8 cellular contexts compared by ENCODE assay signal in the genomic region with DNA sequence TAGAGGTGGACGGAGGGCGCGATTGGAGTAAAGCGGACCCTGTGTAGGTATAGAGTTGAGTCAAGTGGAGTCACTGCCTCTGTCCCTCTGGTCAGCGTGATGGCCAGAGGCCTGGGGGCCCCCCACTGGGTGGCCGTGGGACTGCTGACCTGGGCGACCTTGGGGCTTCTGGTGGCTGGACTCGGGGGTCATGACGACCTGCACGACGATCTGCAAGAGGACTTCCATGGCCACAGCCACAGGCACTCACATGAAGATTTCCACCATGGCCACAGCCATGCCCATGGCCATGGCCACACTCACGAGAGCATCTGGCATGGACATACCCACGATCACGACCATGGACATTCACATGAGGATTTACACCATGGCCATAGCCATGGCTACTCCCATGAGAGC. TPM values are rescaled to one million over a fixed set of nuclear protein-coding genes. Genes with fewer than 3 reads are reported as not detected.
DNase-seq lines count a peak whose midpoint lies in the region; ATAC-seq, FAIRE-seq and TF ChIP-seq lines count a peak whose summit lies in the region.

No MANE protein-coding gene starts in this region.

- TF ChIP-seq RAD21 in HepG2 (CRISPR knock-in tag; IDR thresholded peaks at IDR 0.05) = peak; percentile 30

- POLR2A ChIA-PET in HepG2 (lab: Yijun Ruan, JAX) = no interaction called here

- CTCF ChIA-PET in activated CD8-positive, alpha-beta memory T cell treated with anti-CD3 and anti-CD28 coated beads, Interleukin-2, amount 10 ng/mL, durations not matched to agents 7 days and 5 days (lab: Charles Lee) = no interaction called here
- CTCF ChIA-PET in HepG2 (lab: Yijun Ruan, JAX; ENCODE audit: low intra/inter-chr PET ratio, low total read pairs) = interaction anchor here (1.4 kb wide), 1 partner anchor 47 kb away, joined by 4 read pairs; no protein-coding TSS in a partner anchor

- H3K4me1 Mint-ChIP-seq in activated CD8-positive, alpha-beta memory T cell treated with anti-CD3 and anti-CD28 coated beads, Interleukin-2, amount 10 ng/mL, durations not matched to agents 7 days and 5 days = peaks cover 72% of the 10 kb centered on the region
- H3K4me1 Mint-ChIP-seq in type B pancreatic cell (ENCODE audit: unreplicated experiment) = peaks cover 70% of the 10 kb centered on the region

- H3K9me3 Mint-ChIP-seq in activated CD8-positive, alpha-beta memory T cell treated with anti-CD3 and anti-CD28 coated beads, Interleukin-2, amount 10 ng/mL, durations not matched to agents 7 days and 5 days (ENCODE audit: low read depth) = no peaks in the 10 kb centered on the region
- H3K9me3 Mint-ChIP-seq in type B pancreatic cell = no peaks in the 10 kb centered on the region

- no peak overlapping the region for H2AFZ ChIP-seq in HepG2 (ENCODE audit: low read length)

- intact Hi-C loops in HepG2 (cut with micrococcal nuclease; ENCODE audit: unreplicated experiment) = loop anchor here (1.0 to 2.0 kb wide), 2 partner anchors 48 to 70 kb away; partner anchors contain the start of gene VPS52

- peak overlapping the region; percentile 82 for H3K4me3 ChIP-seq in astrocyte of the spinal cord (ENCODE audit: low read depth, low read length)
- H3K4me3 ChIP-seq in HepG2 (replicated peaks in 1 of 3; ENCODE audit: insufficient read depth in 1 of 3, low read depth in 2 of 3, low read length in 3 of 3) = peak overlapping the region; percentile 87 to 93 (median 93)

- peak overlapping the region; percentile 99 for H3K4me2 ChIP-seq in HepG2 (ENCODE audit: low read depth, low read length)

- TF ChIP-seq EP300 in HepG2 (IDR thresholded peaks at IDR 0.05; ENCODE audit: low read depth in 2 of 2, low read length in 2 of 2) (no peak), HepG2 (CRISPR knock-in tag; IDR thresholded peaks at IDR 0.05; ENCODE audit: borderline replicate concordance) (no peak)

- no peak for DNase-seq in activated CD8-positive, alpha-beta memory T cell treated with anti-CD3 and anti-CD28 coated beads, Interleukin-2, amount 10 ng/mL, durations not matched to agents 7 days and 5 days
- DNase-seq in activated CD8-positive, alpha-beta memory T cell treated with anti-CD3 and anti-CD28 coated beads for 24 hours = no peak
- DNase-seq in astrocyte of the spinal cord (ENCODE audit: low read depth, low spot score) = no peak
- peak; percentile 50 for DNase-seq in HepG2 (ENCODE audit: low spot score)
- no peak for DNase-seq in type B pancreatic cell (ENCODE audit: extremely low spot score, unreplicated experiment)
- DNase-seq in SKM-1 (lab: John Stamatoyannopoulos, UW; ENCODE audit: unreplicated experiment) = no peak
- no peak for DNase-seq in cortex of kidney (lab: John Stamatoyannopoulos, UW)

- peak overlapping the region; percentile 97 for H3K27ac Mint-ChIP-seq in activated CD8-positive, alpha-beta memory T cell treated with anti-CD3 and anti-CD28 coated beads, Interleukin-2, amount 10 ng/mL, durations not matched to agents 7 days and 5 days
- H3K27ac Mint-ChIP-seq in type B pancreatic cell = peak overlapping the region; percentile 99

- TF ChIP-seq CTCF in astrocyte of the spinal cord (IDR thresholded peaks at IDR 0.05; ENCODE audit: low read depth, low read length) = no peak
- TF ChIP-seq CTCF in HepG2 (CRISPR knock-in tag; IDR thresholded peaks at IDR 0.05) = 0 out of 2 replicates have a peak, but pooled peaks have one; percentile 25
- peak; percentile 33 for TF ChIP-seq CTCF in type B pancreatic cell (conservative IDR thresholded peaks at IDR 0.05)

- no peaks in the 10 kb centered on the region for H3K9me3 ChIP-seq in HepG2 (ENCODE audit: low read length)

- H3K4me3 Mint-ChIP-seq in activated CD8-positive, alpha-beta memory T cell treated with anti-CD3 and anti-CD28 coated beads, Interleukin-2, amount 10 ng/mL, durations not matched to agents 7 days and 5 days = peak overlapping the region; percentile 99
- peak overlapping the region; percentile 100 for H3K4me3 Mint-ChIP-seq in type B pancreatic cell

- no peaks in the 10 kb centered on the region for H3K27me3 Mint-ChIP-seq in activated CD8-positive, alpha-beta memory T cell treated with anti-CD3 and anti-CD28 coated beads, Interleukin-2, amount 10 ng/mL, durations not matched to agents 7 days and 5 days
- no peaks in the 10 kb centered on the region for H3K27me3 Mint-ChIP-seq in type B pancreatic cell

- no peak for FAIRE-seq in HepG2 (lab: Jason Lieb, UNC)

- no peak for ATAC-seq in activated CD8-positive, alpha-beta memory T cell treated with anti-CD3 and anti-CD28 coated beads, Interleukin-2, amount 10 ng/mL, durations not matched to agents 7 days and 5 days
- ATAC-seq in HepG2 (peak; percentile 1; the same call in 2 of the 3 replicates), HG02981 (IDR thresholded peaks at IDR 0.05; ENCODE audit: unreplicated experiment) (no peak)

- H4K20me1 ChIP-seq in HepG2 (ENCODE audit: insufficient read depth, low read length) = peaks cover 29% of the 10 kb centered on the region

- TF ChIP-seq POLR2A in HepG2 (IDR thresholded peaks at IDR 0.05; ENCODE audit: insufficient read depth in 1 of 2, low read depth in 2 of 2, low read length in 2 of 2) = no peak; a peak in 1 of 4 replicates

- TSS peak; percentile 83 for BruUV-seq in HepG2 (replicated peaks; lab: Mats Ljungman, UMichigan)

- peaks cover 32% of the 10 kb centered on the region for H3K36me3 Mint-ChIP-seq in activated CD8-positive, alpha-beta memory T cell treated with anti-CD3 and anti-CD28 coated beads, Interleukin-2, amount 10 ng/mL, durations not matched to agents 7 days and 5 days
- peaks cover 34% of the 10 kb centered on the region for H3K36me3 Mint-ChIP-seq in type B pancreatic cell

- peak overlapping the region; percentile 99 for H3K27ac ChIP-seq in HepG2 (ENCODE audit: extremely low read length, insufficient read depth, low read length)

- H3K9ac ChIP-seq in HepG2 (ENCODE audit: insufficient read depth, low read depth, low read length) = peak overlapping the region; percentile 99

- H3K27me3 ChIP-seq in HepG2 (ENCODE audit: control insufficient read depth in 1 of 2, insufficient read depth in 2 of 2, low read length in 2 of 2) = peaks cover 0 to 4% of the 10 kb centered on the region in 2 experiments; a peak in 1 of 5 replicates

- H3K36me3 ChIP-seq in HepG2 (replicated peaks in 1 of 2; ENCODE audit: control insufficient read depth in 1 of 2, insufficient read depth in 2 of 2, low read length in 2 of 2) = peaks cover 11 to 35% of the 10 kb centered on the region in 2 experiments

- H3K79me2 ChIP-seq in HepG2 (ENCODE audit: insufficient read depth, low read length) = peaks cover 44% of the 10 kb centered on the region

- in situ Hi-C loops in astrocyte of the spinal cord (cut with HindIII; ENCODE audit: low sequenced_read_pairs) (no loop called here), HepG2 (cut with HindIII; ENCODE audit: extremely low pct_ligation_motif_present, low pct_unique_long_range_greater_than_20kb) (loop anchor here (5.0 to 10.0 kb wide), 3 partner anchors 46 to 214 kb away; partner anchors contain the start of genes CUTA, PHF1 and RGL2)

- H3K4me1 ChIP-seq in HepG2 (ENCODE audit: insufficient read depth, low read length) = peaks cover 68% of the 10 kb centered on the region

- 0% methylated on average over 5 of the region's 14 CpGs for WGBS in HepG2 (ENCODE audit: low lambda C conversion rate)

RNA-seq across cellular contexts. Expression of gene SLC39A7, which starts 0.5 kb away (rescaled TPM):
- 10 to 100 TPM; 50.1 to 63.9 TPM for total RNA-seq in activated CD8-positive, alpha-beta memory T cell treated with anti-CD3 and anti-CD28 coated beads, Interleukin-2, amount 10 ng/mL, durations not matched to agents 7 days and 5 days
- total RNA-seq in HepG2 (2016; rRNA removed; fragmentation: Illumina TruSeq; extraction: Trizol) (127 and 229 TPM in 2 replicates), type B pancreatic cell (ENCODE audit: low replicate concordance) (147 and 202 TPM in 2 replicates)
- 25.4 and 28.2 TPM in 2 replicates for total RNA-seq in HepG2 (2016; cell fraction: cytosol; rRNA removed; fragmentation: Illumina TruSeq; extraction: Trizol; ENCODE audit: low read depth)
- 117 and 245 TPM in 2 replicates for total RNA-seq in HepG2 (2016; cell fraction: insoluble cytoplasmic fraction; rRNA removed; fragmentation: Illumina TruSeq; extraction: Trizol)
- total RNA-seq in HepG2 (2016; cell fraction: membrane; rRNA removed; fragmentation: Illumina TruSeq; extraction: Trizol) = 69.2 and 73.5 TPM in 2 replicates
- 168 and 183 TPM in 2 replicates for total RNA-seq in HepG2 (2016; cell fraction: nucleus; rRNA removed; fragmentation: Illumina TruSeq; extraction: Trizol)
- polyA plus RNA-seq in HepG2 (2011; rRNA removed) = 142 and 181 TPM in 2 replicates
- polyA plus RNA-seq in HepG2 (2011; cell fraction: cytosol; rRNA removed) = 156 and 173 TPM in 2 replicates
- polyA plus RNA-seq in HepG2 (2011; cell fraction: nucleus; rRNA removed) = 155 and 160 TPM in 2 replicates
- polyA plus RNA-seq in HepG2 (2012) = 179 and 194 TPM in 2 replicates
- polyA plus RNA-seq in HepG2 (2016; cell fraction: cytosol; fragmentation: Illumina TruSeq; extraction: Trizol; ENCODE audit: low read depth) = 25.6 and 28.5 TPM in 2 replicates
- polyA plus RNA-seq in HepG2 (2016; cell fraction: insoluble cytoplasmic fraction; fragmentation: Illumina TruSeq; extraction: Trizol; ENCODE audit: low read depth) = 134 and 143 TPM in 2 replicates
- 52.6 and 58.2 TPM in 2 replicates for polyA plus RNA-seq in HepG2 (2016; cell fraction: membrane; fragmentation: Illumina TruSeq; extraction: Trizol; ENCODE audit: low read depth)
- 338 and 345 TPM in 2 replicates for polyA plus RNA-seq in HepG2 (2016; cell fraction: nucleus; fragmentation: Illumina TruSeq; extraction: Trizol; ENCODE audit: insufficient read depth, low read depth)
- 85.7 and 161 TPM in 2 replicates for polyA minus RNA-seq in HepG2 (2011; rRNA and poly(A)+ RNA removed; ENCODE audit: low replicate concordance)
- 54.5 and 56.6 TPM in 2 replicates for polyA minus RNA-seq in HepG2 (2011; cell fraction: cytosol; rRNA and poly(A)+ RNA removed)
- 68.1 and 69.5 TPM in 2 replicates for polyA minus RNA-seq in HepG2 (2011; cell fraction: nucleus; rRNA and poly(A)+ RNA removed)

RNA-seq across cellular contexts. Expression of gene RXRB, which starts 0.7 kb away (rescaled TPM):
- 10 to 100 TPM; 36.0 to 38.9 TPM for total RNA-seq in activated CD8-positive, alpha-beta memory T cell treated with anti-CD3 and anti-CD28 coated beads, Interleukin-2, amount 10 ng/mL, durations not matched to agents 7 days and 5 days
- 21.2 and 26.7 TPM in 2 replicates for total RNA-seq in HepG2 (2016; rRNA removed; fragmentation: Illumina TruSeq; extraction: Trizol)
- total RNA-seq in HepG2 (2016; cell fraction: cytosol; rRNA removed; fragmentation: Illumina TruSeq; extraction: Trizol; ENCODE audit: low read depth) = 7.7 and 9.8 TPM in 2 replicates
- total RNA-seq in HepG2 (2016; cell fraction: insoluble cytoplasmic fraction; rRNA removed; fragmentation: Illumina TruSeq; extraction: Trizol) = 20.4 and 25.8 TPM in 2 replicates
- 11.0 and 11.2 TPM in 2 replicates for total RNA-seq in HepG2 (2016; cell fraction: membrane; rRNA removed; fragmentation: Illumina TruSeq; extraction: Trizol)
- total RNA-seq in HepG2 (2016; cell fraction: nucleus; rRNA removed; fragmentation: Illumina TruSeq; extraction: Trizol) = 24.9 and 30.1 TPM in 2 replicates
- 55.7 and 62.8 TPM in 2 replicates for polyA plus RNA-seq in HepG2 (2011; rRNA removed)
- 21.7 and 25.1 TPM in 2 replicates for polyA plus RNA-seq in HepG2 (2011; cell fraction: cytosol; rRNA removed)
- 251 and 306 TPM in 2 replicates for polyA plus RNA-seq in HepG2 (2011; cell fraction: nucleus; rRNA removed)
- 33.2 and 34.8 TPM in 2 replicates for polyA plus RNA-seq in HepG2 (2012)
- polyA plus RNA-seq in HepG2 (2016; cell fraction: cytosol; fragmentation: Illumina TruSeq; extraction: Trizol; ENCODE audit: low read depth) = 3.4 and 3.5 TPM in 2 replicates
- polyA plus RNA-seq in HepG2 (2016; cell fraction: insoluble cytoplasmic fraction; fragmentation: Illumina TruSeq; extraction: Trizol; ENCODE audit: low read depth) = 18.6 and 21.0 TPM in 2 replicates
- 8.2 and 8.4 TPM in 2 replicates for polyA plus RNA-seq in HepG2 (2016; cell fraction: membrane; fragmentation: Illumina TruSeq; extraction: Trizol; ENCODE audit: low read depth)
- 78.6 and 88.5 TPM in 2 replicates for polyA plus RNA-seq in HepG2 (2016; cell fraction: nucleus; fragmentation: Illumina TruSeq; extraction: Trizol; ENCODE audit: insufficient read depth, low read depth)
- 62.6 and 66.8 TPM in 2 replicates for polyA minus RNA-seq in HepG2 (2011; rRNA and poly(A)+ RNA removed; ENCODE audit: low replicate concordance)
- polyA minus RNA-seq in HepG2 (2011; cell fraction: cytosol; rRNA and poly(A)+ RNA removed) = 16.9 and 17.9 TPM in 2 replicates
- polyA minus RNA-seq in HepG2 (2011; cell fraction: nucleus; rRNA and poly(A)+ RNA removed) = 41.4 and 51.2 TPM in 2 replicates
- 49.2 and 61.9 TPM in 2 replicates for total RNA-seq in type B pancreatic cell (ENCODE audit: low replicate concordance)

RNA-seq across cellular contexts. Expression of gene HSD17B8, which starts 3.3 kb away (rescaled TPM):
- 10 to 100 TPM; 18.6 to 20.9 TPM for total RNA-seq in activated CD8-positive, alpha-beta memory T cell treated with anti-CD3 and anti-CD28 coated beads, Interleukin-2, amount 10 ng/mL, durations not matched to agents 7 days and 5 days
- 12.6 and 13.5 TPM in 2 replicates for total RNA-seq in HepG2 (2016; rRNA removed; fragmentation: Illumina TruSeq; extraction: Trizol)
- total RNA-seq in HepG2 (2016; cell fraction: cytosol; rRNA removed; fragmentation: Illumina TruSeq; extraction: Trizol; ENCODE audit: low read depth) = 2.7 and 4.8 TPM in 2 replicates
- total RNA-seq in HepG2 (2016; cell fraction: insoluble cytoplasmic fraction; rRNA removed; fragmentation: Illumina TruSeq; extraction: Trizol) = 13.4 and 15.0 TPM in 2 replicates
- total RNA-seq in HepG2 (2016; cell fraction: membrane; rRNA removed; fragmentation: Illumina TruSeq; extraction: Trizol) = 5.0 TPM in 2 replicates
- total RNA-seq in HepG2 (2016; cell fraction: nucleus; rRNA removed; fragmentation: Illumina TruSeq; extraction: Trizol) = 6.0 and 8.0 TPM in 2 replicates
- polyA plus RNA-seq in HepG2 (2011; rRNA removed) = 20.1 and 21.6 TPM in 2 replicates
- polyA plus RNA-seq in HepG2 (2011; cell fraction: cytosol; rRNA removed) = 25.2 and 35.5 TPM in 2 replicates
- 57.9 and 67.9 TPM in 2 replicates for polyA plus RNA-seq in HepG2 (2011; cell fraction: nucleus; rRNA removed)
- polyA plus RNA-seq in HepG2 (2012) = 10.8 and 13.9 TPM in 2 replicates
- polyA plus RNA-seq in HepG2 (2016; cell fraction: cytosol; fragmentation: Illumina TruSeq; extraction: Trizol; ENCODE audit: low read depth) = 3.8 and 4.0 TPM in 2 replicates
- 14.2 and 14.6 TPM in 2 replicates for polyA plus RNA-seq in HepG2 (2016; cell fraction: insoluble cytoplasmic fraction; fragmentation: Illumina TruSeq; extraction: Trizol; ENCODE audit: low read depth)
- polyA plus RNA-seq in HepG2 (2016; cell fraction: membrane; fragmentation: Illumina TruSeq; extraction: Trizol; ENCODE audit: low read depth) = 4.5 and 4.8 TPM in 2 replicates
- 12.8 and 15.0 TPM in 2 replicates for polyA plus RNA-seq in HepG2 (2016; cell fraction: nucleus; fragmentation: Illumina TruSeq; extraction: Trizol; ENCODE audit: insufficient read depth, low read depth)
- polyA minus RNA-seq in HepG2 (2011; rRNA and poly(A)+ RNA removed; ENCODE audit: low replicate concordance) = 12.8 and 27.4 TPM in 2 replicates
- polyA minus RNA-seq in HepG2 (2011; cell fraction: cytosol; rRNA and poly(A)+ RNA removed) = 4.9 and 5.1 TPM in 2 replicates
- polyA minus RNA-seq in HepG2 (2011; cell fraction: nucleus; rRNA and poly(A)+ RNA removed) = 4.2 and 5.5 TPM in 2 replicates
- 13.9 and 15.7 TPM in 2 replicates for total RNA-seq in type B pancreatic cell (ENCODE audit: low replicate concordance)

RNA-seq across cellular contexts. Expression of gene RING1, which starts 7.2 kb away (rescaled TPM):
- 10 to 100 TPM; 32.6 to 37.8 TPM for total RNA-seq in activated CD8-positive, alpha-beta memory T cell treated with anti-CD3 and anti-CD28 coated beads, Interleukin-2, amount 10 ng/mL, durations not matched to agents 7 days and 5 days
- total RNA-seq in HepG2 (2016; rRNA removed; fragmentation: Illumina TruSeq; extraction: Trizol) (19.8 and 23.9 TPM in 2 replicates), type B pancreatic cell (ENCODE audit: low replicate concordance) (44.5 and 60.4 TPM in 2 replicates)
- 10.0 and 10.7 TPM in 2 replicates for total RNA-seq in HepG2 (2016; cell fraction: cytosol; rRNA removed; fragmentation: Illumina TruSeq; extraction: Trizol; ENCODE audit: low read depth)
- 18.4 and 25.4 TPM in 2 replicates for total RNA-seq in HepG2 (2016; cell fraction: insoluble cytoplasmic fraction; rRNA removed; fragmentation: Illumina TruSeq; extraction: Trizol)
- total RNA-seq in HepG2 (2016; cell fraction: membrane; rRNA removed; fragmentation: Illumina TruSeq; extraction: Trizol) = 17.3 and 21.2 TPM in 2 replicates
- total RNA-seq in HepG2 (2016; cell fraction: nucleus; rRNA removed; fragmentation: Illumina TruSeq; extraction: Trizol) = 12.2 and 16.1 TPM in 2 replicates
- 33.6 and 42.9 TPM in 2 replicates for polyA plus RNA-seq in HepG2 (2011; rRNA removed)
- polyA plus RNA-seq in HepG2 (2011; cell fraction: cytosol; rRNA removed) = 23.2 and 29.0 TPM in 2 replicates
- polyA plus RNA-seq in HepG2 (2011; cell fraction: nucleus; rRNA removed) = 93.0 and 104 TPM in 2 replicates
- polyA plus RNA-seq in HepG2 (2012) = 32.2 and 34.6 TPM in 2 replicates
- polyA plus RNA-seq in HepG2 (2016; cell fraction: cytosol; fragmentation: Illumina TruSeq; extraction: Trizol; ENCODE audit: low read depth) = 14.4 and 19.7 TPM in 2 replicates
- 31.5 and 40.1 TPM in 2 replicates for polyA plus RNA-seq in HepG2 (2016; cell fraction: insoluble cytoplasmic fraction; fragmentation: Illumina TruSeq; extraction: Trizol; ENCODE audit: low read depth)
- 23.8 and 28.0 TPM in 2 replicates for polyA plus RNA-seq in HepG2 (2016; cell fraction: membrane; fragmentation: Illumina TruSeq; extraction: Trizol; ENCODE audit: low read depth)
- polyA plus RNA-seq in HepG2 (2016; cell fraction: nucleus; fragmentation: Illumina TruSeq; extraction: Trizol; ENCODE audit: insufficient read depth, low read depth) = 56.0 and 58.2 TPM in 2 replicates
- 22.4 and 30.2 TPM in 2 replicates for polyA minus RNA-seq in HepG2 (2011; rRNA and poly(A)+ RNA removed; ENCODE audit: low replicate concordance)
- 10.9 and 13.5 TPM in 2 replicates for polyA minus RNA-seq in HepG2 (2011; cell fraction: cytosol; rRNA and poly(A)+ RNA removed)
- 8.4 and 9.9 TPM in 2 replicates for polyA minus RNA-seq in HepG2 (2011; cell fraction: nucleus; rRNA and poly(A)+ RNA removed)

RNA-seq across cellular contexts. Expression of gene COL11A2, which starts 8.9 kb away (rescaled TPM):
- total RNA-seq in activated CD8-positive, alpha-beta memory T cell treated with anti-CD3 and anti-CD28 coated beads, Interleukin-2, amount 10 ng/mL, durations not matched to agents 7 days and 5 days = under 1 TPM; 0.77 to 0.79 TPM
- total RNA-seq in HepG2 (2016; rRNA removed; fragmentation: Illumina TruSeq; extraction: Trizol) (0.29 and 0.55 TPM in 2 replicates), type B pancreatic cell (ENCODE audit: low replicate concordance) (1.3 and 11.9 TPM in 2 replicates)
- total RNA-seq in HepG2 (2016; cell fraction: cytosol; rRNA removed; fragmentation: Illumina TruSeq; extraction: Trizol; ENCODE audit: low read depth) = 0.10 TPM in 1 of 2 replicates, not detected in the other
- total RNA-seq in HepG2 (2016; cell fraction: insoluble cytoplasmic fraction; rRNA removed; fragmentation: Illumina TruSeq; extraction: Trizol) = 0.12 and 0.67 TPM in 2 replicates
- total RNA-seq in HepG2 (2016; cell fraction: membrane; rRNA removed; fragmentation: Illumina TruSeq; extraction: Trizol) = 0.45 TPM in 1 of 2 replicates, not detected in the other
- total RNA-seq in HepG2 (2016; cell fraction: nucleus; rRNA removed; fragmentation: Illumina TruSeq; extraction: Trizol) = 1.0 and 1.1 TPM in 2 replicates
- 0.55 and 0.73 TPM in 2 replicates for polyA plus RNA-seq in HepG2 (2011; rRNA removed)
- 0.13 and 0.18 TPM in 2 replicates for polyA plus RNA-seq in HepG2 (2011; cell fraction: cytosol; rRNA removed)
- 5.9 and 6.2 TPM in 2 replicates for polyA plus RNA-seq in HepG2 (2011; cell fraction: nucleus; rRNA removed)
- 0.97 and 1.9 TPM in 2 replicates for polyA plus RNA-seq in HepG2 (2012)
- 0.21 and 0.24 TPM in 2 replicates for polyA plus RNA-seq in HepG2 (2016; cell fraction: cytosol; fragmentation: Illumina TruSeq; extraction: Trizol; ENCODE audit: low read depth)
- 0.15 and 0.42 TPM in 2 replicates for polyA plus RNA-seq in HepG2 (2016; cell fraction: insoluble cytoplasmic fraction; fragmentation: Illumina TruSeq; extraction: Trizol; ENCODE audit: low read depth)
- 0.21 TPM in 2 replicates for polyA plus RNA-seq in HepG2 (2016; cell fraction: membrane; fragmentation: Illumina TruSeq; extraction: Trizol; ENCODE audit: low read depth)
- 3.7 and 4.5 TPM in 2 replicates for polyA plus RNA-seq in HepG2 (2016; cell fraction: nucleus; fragmentation: Illumina TruSeq; extraction: Trizol; ENCODE audit: insufficient read depth, low read depth)
- polyA minus RNA-seq in HepG2 (2011; rRNA and poly(A)+ RNA removed; ENCODE audit: low replicate concordance) = 0.20 and 1.1 TPM in 2 replicates
- 0.44 TPM in 1 of 2 replicates, not detected in the other for polyA minus RNA-seq in HepG2 (2011; cell fraction: cytosol; rRNA and poly(A)+ RNA removed)
- polyA minus RNA-seq in HepG2 (2011; cell fraction: nucleus; rRNA and poly(A)+ RNA removed) = 0.52 and 0.75 TPM in 2 replicates
